In genomic region chr4:26860157-26860921, GRCh38 we compare ENCODE assay signal across 8 cellular contexts.
DNase-seq lines count a peak whose midpoint lies in the region; ATAC-seq and FAIRE-seq lines count a peak whose summit lies in the region.

STIM2 (plus strand) TSS chr4:26860841.

- H4K20me1 ChIP-seq in BLaER1: peaks cover 33% of the 10 kb centered on the region

- DNase-seq in GM19239 (ENCODE audit: insufficient read length, low spot score): peak; percentile 54
- peak; percentile 89 for DNase-seq in NCI-H524 treated with DMSO at 0.1 percent for 48 hours (lab: John Stamatoyannopoulos, UW)
- DNase-seq in activated CD4-positive, alpha-beta T cell treated with anti-CD3 and anti-CD28 coated beads for 4 hours: peak; percentile 95 to 98
- peak; percentile 97 for DNase-seq in kidney tubule cell (ENCODE audit: low spot score)
- peak; percentile 84 to 97 (median 94) for DNase-seq in stimulated activated CD4-positive, alpha-beta T cell treated with anti-CD3 and anti-CD28 coated beads, Interleukin-1b, Interleukin-23, amount 100 ng/mL, for 24 hours (ENCODE audit: low read depth in 4 of 4, low spot score in 1 of 4)

- H3K4me1 ChIP-seq in BLaER1: peaks cover 37% of the 10 kb centered on the region

- FAIRE-seq in GM19239 (lab: Jason Lieb, UNC): peak; percentile 99

- H3K4me3 ChIP-seq in BLaER1: peak within 1 kb of the TSS; percentile 95

- H3K27ac ChIP-seq in BLaER1 (peak within 1 kb of the TSS; percentile 96), cingulate gyrus (ENCODE audit: low read depth, low read length) (peak within 1 kb of the TSS; percentile 91)

- H3K9ac ChIP-seq in BLaER1: peak within 1 kb of the TSS; percentile 94

- H3K36me3 ChIP-seq in BLaER1: no peaks in the 10 kb centered on the region

- no peaks in the 10 kb centered on the region for H3K9me3 ChIP-seq in BLaER1

- peak; percentile 46 for ATAC-seq in HG03457 (IDR thresholded peaks at IDR 0.05; ENCODE audit: unreplicated experiment)

- H3K27me3 ChIP-seq in BLaER1: no peaks in the 10 kb centered on the region

- H3K4me2 ChIP-seq in BLaER1: peak within 1 kb of the TSS; percentile 98

Comparison
In these comparisons a context has a peak if more than half of its experiments do, and no peak if none do; other contexts are left out.
1. Peak in every context shown above with its lines: DNase-seq, ATAC-seq, H3K4me3 ChIP-seq and H3K27ac ChIP-seq.